40 cellular contexts compared by ENCODE assay signal in the genomic region with DNA sequence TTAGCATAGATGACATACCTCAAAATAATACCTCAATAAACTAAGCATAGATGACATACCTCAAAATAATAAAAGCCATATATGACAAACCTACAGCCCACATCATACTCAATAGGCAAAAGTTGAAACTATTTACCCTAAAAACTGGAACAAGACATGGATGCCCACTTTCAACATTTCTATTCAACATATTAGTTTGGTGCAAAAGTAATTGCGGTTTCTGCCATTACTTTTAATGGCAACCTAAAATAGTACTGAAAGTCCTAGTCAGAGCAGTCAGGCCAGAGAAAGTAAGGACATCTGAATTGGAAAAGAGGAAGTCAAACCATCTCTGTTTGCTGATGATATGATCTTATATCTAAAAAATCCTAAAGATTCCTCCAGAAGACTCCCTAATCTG.
"Had no signal": no experiment of that assay in that cellular context is flagged by ENCODE, and none has a peak within 500 bp of the region (broad histone marks: within the 10 kb centered on the region; RNA-seq: fewer than 3 reads in every experiment).

No MANE protein-coding gene starts in this region.

- H3K4me3 ChIP-seq: ascending aorta, cardiac muscle cell had no signal

- H3K9me3 ChIP-seq: ascending aorta had no signal

- ATAC-seq: activated CD4-positive, alpha-beta T cell treated with anti-CD3 and anti-CD28 coated beads for 36 hours; activated CD4-positive, CD25-positive, alpha-beta regulatory T cell treated with anti-CD3 and anti-CD28 coated beads, Interleukin-2, amount 50 U/mL, for 24 hours; activated CD8-positive, alpha-beta memory T cell treated with anti-CD3 and anti-CD28 coated beads, Interleukin-2, amount 10 ng/mL, durations not matched to agents 7 days and 5 days; activated CD8-positive, alpha-beta T cell treated with anti-CD3 and anti-CD28 coated beads, Interleukin-2, amount 10 ng/mL, durations not matched to agents 7 days and 5 days; activated naive CD8-positive, alpha-beta T cell treated with anti-CD3 and anti-CD28 coated beads, Interleukin-2, amount 50 U/mL, for 24 hours; WTC11 had no signal

- H3K4me3 Mint-ChIP-seq: activated CD4-positive, alpha-beta memory T cell treated with anti-CD3 and anti-CD28 coated beads, Interleukin-2, amount 10 ng/mL, durations not matched to agents 7 days and 5 days; activated CD4-positive, alpha-beta T cell treated with anti-CD3 and anti-CD28 coated beads for 36 hours; activated CD4-positive, alpha-beta T cell treated with anti-CD3 and anti-CD28 coated beads, Interleukin-2, amount 10 ng/mL, durations not matched to agents 7 days and 5 days; activated CD8-positive, alpha-beta memory T cell treated with anti-CD3 and anti-CD28 coated beads, Interleukin-2, amount 10 ng/mL, durations not matched to agents 7 days and 5 days; activated CD8-positive, alpha-beta T cell treated with anti-CD3 and anti-CD28 coated beads, Interleukin-2, amount 10 ng/mL, durations not matched to agents 7 days and 5 days; activated naive CD4-positive, alpha-beta T cell treated with anti-CD3 and anti-CD28 coated beads, Interleukin-2, amount 10 ng/mL, durations not matched to agents 7 days and 5 days; activated naive CD4-positive, alpha-beta T cell treated with anti-CD3 and anti-CD28 coated beads, Interleukin-2, amount 50 U/mL, for 24 hours; activated naive CD8-positive, alpha-beta T cell; activated naive CD8-positive, alpha-beta T cell treated with anti-CD3 and anti-CD28 coated beads, Interleukin-2, amount 10 ng/mL, durations not matched to agents 7 days and 5 days; activated naive CD8-positive, alpha-beta T cell treated with anti-CD3 and anti-CD28 coated beads, Interleukin-2, amount 50 U/mL, for 24 hours; activated T-cell treated with anti-CD3 and anti-CD28 coated beads, Interleukin-2, amount 50 U/mL, for 24 hours; brain; central memory CD8-positive, alpha-beta T cell; T-helper 1 cell treated with Interleukin-12 subunit alpha and Interleukin-12 subunit beta and Interleukin-4 antibody, amounts not matched to agents 30 μg/mL and 1 μg/mL, for 36 hours; T-helper 2 cell treated with Interferon-gamma antibody and Interleukin-4, amounts not matched to agents 5 μg/mL and 100 μg/mL, for 36 hours; WTC11 had no signal

- H3K4me1 ChIP-seq: ascending aorta had no signal

- H3K36me3 Mint-ChIP-seq: activated CD8-positive, alpha-beta memory T cell treated with anti-CD3 and anti-CD28 coated beads, Interleukin-2, amount 10 ng/mL, durations not matched to agents 7 days and 5 days; activated naive CD4-positive, alpha-beta T cell treated with anti-CD3 and anti-CD28 coated beads, Interleukin-2, amount 10 ng/mL, durations not matched to agents 7 days and 5 days; activated naive CD8-positive, alpha-beta T cell treated with anti-CD3 and anti-CD28 coated beads, Interleukin-2, amount 10 ng/mL, durations not matched to agents 7 days and 5 days; brain had no signal

- DNase-seq: activated CD4-positive, alpha-beta memory T cell treated with anti-CD3 and anti-CD28 coated beads, Interleukin-2, amount 10 ng/mL, durations not matched to agents 7 days and 5 days; activated CD4-positive, alpha-beta T cell treated with anti-CD3 and anti-CD28 coated beads for 1 hour; activated CD4-positive, alpha-beta T cell treated with anti-CD3 and anti-CD28 coated beads for 36 hours; activated CD4-positive, alpha-beta T cell treated with anti-CD3 and anti-CD28 coated beads for 48 hours; activated CD4-positive, alpha-beta T cell treated with anti-CD3 and anti-CD28 coated beads, Interleukin-2, amount 10 ng/mL, durations not matched to agents 7 days and 5 days; activated CD4-positive, alpha-beta T cell treated with anti-CD3 and anti-CD28 coated beads, Interleukin-2, amount 50 U/mL, for 48 hours; activated CD4-positive, CD25-positive, alpha-beta regulatory T cell; activated CD8-positive, alpha-beta memory T cell treated with anti-CD3 and anti-CD28 coated beads for 24 hours; activated CD8-positive, alpha-beta memory T cell treated with anti-CD3 and anti-CD28 coated beads, Interleukin-2, amount 10 ng/mL, durations not matched to agents 7 days and 5 days; activated CD8-positive, alpha-beta memory T cell treated with anti-CD3 and anti-CD28 coated beads, Interleukin-2, amount 50 U/mL, for 48 hours; activated CD8-positive, alpha-beta T cell treated with anti-CD3 and anti-CD28 coated beads, Interleukin-2, amount 10 ng/mL, durations not matched to agents 7 days and 5 days; activated effector memory CD4-positive, alpha-beta T cell treated with Interleukin-2 at 50 U/mL for 16 hours; activated gamma-delta T cell; activated naive CD4-positive, alpha-beta T cell treated with anti-CD3 and anti-CD28 coated beads, Interleukin-2, amount 10 ng/mL, durations not matched to agents 7 days and 5 days; activated naive CD4-positive, alpha-beta T cell treated with Interleukin-2 at 50 U/mL for 16 hours; activated naive CD8-positive, alpha-beta T cell treated with anti-CD3 and anti-CD28 coated beads, Interleukin-2, amount 10 ng/mL, durations not matched to agents 7 days and 5 days; activated naive CD8-positive, alpha-beta T cell treated with anti-CD3 and anti-CD28 coated beads, Interleukin-2, amount 50 U/mL, for 24 hours; activated T-cell treated with anti-CD3 and anti-CD28 coated beads, Interleukin-2, amount 50 U/mL, for 24 hours; activated T-cell treated with anti-CD3 and anti-CD28 coated beads, Interleukin-2, amount 50 U/mL, for 48 hours; amygdala; anterior cingulate cortex; caudate nucleus; cerebellar nuclear complex; T-helper 1 cell; T-helper 2 cell; T-helper 9 cell; WERI-Rb-1 had no signal

- H3K27me3 ChIP-seq: ascending aorta, cardiac muscle cell had no signal

- H3K27ac ChIP-seq: ascending aorta, cardiac muscle cell, WERI-Rb-1 had no signal

- FAIRE-seq: bronchial epithelial cell, TTC549 had no signal

- H3K27me3 Mint-ChIP-seq: activated CD4-positive, alpha-beta memory T cell treated with anti-CD3 and anti-CD28 coated beads, Interleukin-2, amount 10 ng/mL, durations not matched to agents 7 days and 5 days; activated CD4-positive, alpha-beta T cell treated with anti-CD3 and anti-CD28 coated beads for 36 hours; activated CD4-positive, alpha-beta T cell treated with anti-CD3 and anti-CD28 coated beads, Interleukin-2, amount 10 ng/mL, durations not matched to agents 7 days and 5 days; activated CD8-positive, alpha-beta memory T cell treated with anti-CD3 and anti-CD28 coated beads, Interleukin-2, amount 10 ng/mL, durations not matched to agents 7 days and 5 days; activated naive CD4-positive, alpha-beta T cell treated with anti-CD3 and anti-CD28 coated beads, Interleukin-2, amount 10 ng/mL, durations not matched to agents 7 days and 5 days; activated naive CD4-positive, alpha-beta T cell treated with anti-CD3 and anti-CD28 coated beads, Interleukin-2, amount 50 U/mL, for 24 hours; activated naive CD8-positive, alpha-beta T cell; activated naive CD8-positive, alpha-beta T cell treated with anti-CD3 and anti-CD28 coated beads, Interleukin-2, amount 10 ng/mL, durations not matched to agents 7 days and 5 days; activated naive CD8-positive, alpha-beta T cell treated with anti-CD3 and anti-CD28 coated beads, Interleukin-2, amount 50 U/mL, for 24 hours; activated T-cell treated with anti-CD3 and anti-CD28 coated beads, Interleukin-2, amount 50 U/mL, for 24 hours; brain; central memory CD8-positive, alpha-beta T cell had no signal

- H3K27ac Mint-ChIP-seq: activated CD4-positive, alpha-beta memory T cell treated with anti-CD3 and anti-CD28 coated beads, Interleukin-2, amount 10 ng/mL, durations not matched to agents 7 days and 5 days; activated CD4-positive, alpha-beta T cell treated with anti-CD3 and anti-CD28 coated beads for 36 hours; activated CD4-positive, alpha-beta T cell treated with anti-CD3 and anti-CD28 coated beads, Interleukin-2, amount 10 ng/mL, durations not matched to agents 7 days and 5 days; activated CD8-positive, alpha-beta memory T cell treated with anti-CD3 and anti-CD28 coated beads, Interleukin-2, amount 10 ng/mL, durations not matched to agents 7 days and 5 days; activated CD8-positive, alpha-beta T cell treated with anti-CD3 and anti-CD28 coated beads, Interleukin-2, amount 10 ng/mL, durations not matched to agents 7 days and 5 days; activated naive CD4-positive, alpha-beta T cell treated with anti-CD3 and anti-CD28 coated beads, Interleukin-2, amount 10 ng/mL, durations not matched to agents 7 days and 5 days; activated naive CD4-positive, alpha-beta T cell treated with anti-CD3 and anti-CD28 coated beads, Interleukin-2, amount 50 U/mL, for 24 hours; activated naive CD8-positive, alpha-beta T cell; activated naive CD8-positive, alpha-beta T cell treated with anti-CD3 and anti-CD28 coated beads, Interleukin-2, amount 10 ng/mL, durations not matched to agents 7 days and 5 days; activated naive CD8-positive, alpha-beta T cell treated with anti-CD3 and anti-CD28 coated beads, Interleukin-2, amount 50 U/mL, for 24 hours; activated T-cell treated with anti-CD3 and anti-CD28 coated beads, Interleukin-2, amount 50 U/mL, for 24 hours; activated T-helper 2 cell treated with anti-CD3 and anti-CD28 coated beads, Interferon-gamma antibody, Interleukin-2, Interleukin-4, amounts not matched to agents 10 μg/mL and 5 μg/mL and 100 μg/mL, durations not matched to agents 14 hours and 24 hours and 36 hours; brain; T-helper 1 cell treated with Interleukin-12 subunit alpha and Interleukin-12 subunit beta and Interleukin-4 antibody, amounts not matched to agents 30 μg/mL and 1 μg/mL, for 36 hours; T-helper 2 cell treated with Interferon-gamma antibody and Interleukin-4, amounts not matched to agents 5 μg/mL and 100 μg/mL, for 36 hours; WTC11 had no signal

- H3K4me1 Mint-ChIP-seq: activated CD4-positive, alpha-beta memory T cell treated with anti-CD3 and anti-CD28 coated beads, Interleukin-2, amount 10 ng/mL, durations not matched to agents 7 days and 5 days; activated CD4-positive, alpha-beta T cell treated with anti-CD3 and anti-CD28 coated beads for 36 hours; activated CD4-positive, alpha-beta T cell treated with anti-CD3 and anti-CD28 coated beads, Interleukin-2, amount 10 ng/mL, durations not matched to agents 7 days and 5 days; activated CD8-positive, alpha-beta memory T cell treated with anti-CD3 and anti-CD28 coated beads, Interleukin-2, amount 10 ng/mL, durations not matched to agents 7 days and 5 days; activated naive CD4-positive, alpha-beta T cell treated with anti-CD3 and anti-CD28 coated beads, Interleukin-2, amount 10 ng/mL, durations not matched to agents 7 days and 5 days; activated naive CD4-positive, alpha-beta T cell treated with anti-CD3 and anti-CD28 coated beads, Interleukin-2, amount 50 U/mL, for 24 hours; activated naive CD8-positive, alpha-beta T cell treated with anti-CD3 and anti-CD28 coated beads, Interleukin-2, amount 10 ng/mL, durations not matched to agents 7 days and 5 days; activated naive CD8-positive, alpha-beta T cell treated with anti-CD3 and anti-CD28 coated beads, Interleukin-2, amount 50 U/mL, for 24 hours; brain; central memory CD8-positive, alpha-beta T cell; WTC11 had no signal

- H3K36me3 ChIP-seq: ascending aorta, cardiac muscle cell, WERI-Rb-1 had no signal
